ENCODE assay signal across 26 cellular contexts in the genomic region with DNA sequence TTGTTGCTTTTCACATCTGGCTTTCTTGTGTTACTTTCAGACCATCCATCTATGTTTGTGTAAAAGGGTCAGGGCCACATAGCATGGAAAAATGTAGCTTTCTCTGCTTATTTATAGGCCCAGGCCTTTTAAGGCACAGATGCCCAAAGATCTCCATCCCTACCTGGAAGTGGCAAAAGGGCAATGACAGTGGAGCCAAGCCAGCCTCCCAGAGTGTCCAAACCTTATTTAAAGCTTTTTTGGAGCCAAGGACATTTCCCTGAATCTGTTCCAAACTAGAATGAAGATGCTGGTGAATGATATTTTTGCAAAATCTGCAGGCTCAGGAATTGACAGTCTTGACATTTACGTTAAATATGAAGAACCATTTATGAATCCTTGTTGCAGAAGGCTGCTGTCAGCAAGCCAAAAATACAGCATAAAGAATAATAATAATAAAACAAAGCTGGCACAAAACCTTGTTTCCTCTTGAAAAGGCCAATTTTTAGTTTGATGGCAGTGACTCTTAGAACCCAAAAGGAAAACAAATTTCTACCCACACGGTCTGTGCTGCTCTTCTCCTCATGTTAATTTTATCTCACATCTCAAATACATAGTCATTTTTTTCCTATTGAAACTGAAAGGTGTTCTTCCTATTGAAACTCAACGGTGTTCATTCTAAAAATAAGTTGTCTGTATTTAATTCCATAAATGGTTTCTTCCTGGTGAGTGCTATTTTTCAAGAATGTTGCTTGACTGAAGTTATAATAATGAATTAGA.
"Had no signal": no experiment of that assay in that cellular context is flagged by ENCODE, and none has a peak within 500 bp of the region (broad histone marks: within the 10 kb centered on the region; RNA-seq: fewer than 3 reads in every experiment).

No MANE protein-coding gene starts in this region.

- H3K79me2 ChIP-seq: hepatocyte had no signal

- H3K4me1 ChIP-seq: ascending aorta, left ventricle myocardium inferior, neural progenitor cell, sigmoid colon, upper lobe of right lung had no signal

- H3K27me3 ChIP-seq: adrenal gland, ascending aorta, esophagus muscularis mucosa, hepatocyte, neural progenitor cell, sigmoid colon, upper lobe of right lung had no signal

- H3K9me3 Mint-ChIP-seq: central memory CD8-positive, alpha-beta T cell had no signal

- H3K36me3 ChIP-seq: adrenal gland, ascending aorta, esophagus muscularis mucosa, left ventricle myocardium inferior, neural progenitor cell, sigmoid colon, upper lobe of right lung had no signal

- H3K9me3 ChIP-seq: adrenal gland, ascending aorta, esophagus muscularis mucosa, sigmoid colon, upper lobe of right lung had no signal

- H2AFZ ChIP-seq: hepatocyte, neural progenitor cell had no signal

- H3K27me3 Mint-ChIP-seq: activated CD4-positive, alpha-beta memory T cell treated with anti-CD3 and anti-CD28 coated beads, Interleukin-2, amount 10 ng/mL, durations not matched to agents 7 days and 5 days; activated naive CD4-positive, alpha-beta T cell treated with anti-CD3 and anti-CD28 coated beads, Interleukin-2, amount 10 ng/mL, durations not matched to agents 7 days and 5 days; central memory CD8-positive, alpha-beta T cell had no signal

- H3K36me3 Mint-ChIP-seq: activated naive CD4-positive, alpha-beta T cell treated with anti-CD3 and anti-CD28 coated beads, Interleukin-2, amount 10 ng/mL, durations not matched to agents 7 days and 5 days; neural progenitor cell had no signal

- H3K4me2 ChIP-seq: hepatocyte, neural progenitor cell, smooth muscle cell had no signal

- H3K4me3 ChIP-seq: adrenal gland, ascending aorta, coronary artery, esophagus muscularis mucosa, hepatocyte, left ventricle myocardium inferior, neural progenitor cell, sigmoid colon, smooth muscle cell, upper lobe of right lung had no signal

- H3K4me3 Mint-ChIP-seq: activated CD4-positive, alpha-beta memory T cell treated with anti-CD3 and anti-CD28 coated beads, Interleukin-2, amount 10 ng/mL, durations not matched to agents 7 days and 5 days; activated naive CD4-positive, alpha-beta T cell treated with anti-CD3 and anti-CD28 coated beads, Interleukin-2, amount 10 ng/mL, durations not matched to agents 7 days and 5 days; central memory CD8-positive, alpha-beta T cell; immature natural killer cell; naive thymus-derived CD4-positive, alpha-beta T cell; neural progenitor cell; stimulated activated naive B cell treated with anti-CD40 and anti-IgM and Interleukin-4, amounts not matched to agents 10 μg/mL and 1 μg/mL and 100 μg/mL, for 72 hours; WTC11 had no signal

- H3K27ac ChIP-seq: adrenal gland, ascending aorta, coronary artery, esophagus muscularis mucosa, hepatocyte, left ventricle myocardium inferior, neural progenitor cell, upper lobe of right lung had no signal

- H3K27ac Mint-ChIP-seq: activated CD4-positive, alpha-beta memory T cell treated with anti-CD3 and anti-CD28 coated beads, Interleukin-2, amount 10 ng/mL, durations not matched to agents 7 days and 5 days; activated naive CD4-positive, alpha-beta T cell treated with anti-CD3 and anti-CD28 coated beads, Interleukin-2, amount 10 ng/mL, durations not matched to agents 7 days and 5 days; naive thymus-derived CD4-positive, alpha-beta T cell; neural progenitor cell; stimulated activated naive B cell treated with anti-CD40 and anti-IgM and Interleukin-4, amounts not matched to agents 10 μg/mL and 1 μg/mL and 100 μg/mL, for 72 hours; WTC11 had no signal

- ATAC-seq: naive thymus-derived CD4-positive, alpha-beta T cell; stimulated activated naive B cell treated with anti-CD40 and anti-IgM and Interleukin-4, amounts not matched to agents 10 μg/mL and 1 μg/mL and 100 μg/mL, for 72 hours; upper lobe of right lung; WTC11 had no signal

- H3K4me1 Mint-ChIP-seq: central memory CD8-positive, alpha-beta T cell; immature natural killer cell; neural progenitor cell; stimulated activated naive B cell treated with anti-CD40 and anti-IgM and Interleukin-4, amounts not matched to agents 10 μg/mL and 1 μg/mL and 100 μg/mL, for 72 hours; WTC11 had no signal

- DNase-seq: activated CD4-positive, alpha-beta memory T cell treated with anti-CD3 and anti-CD28 coated beads, Interleukin-2, amount 10 ng/mL, durations not matched to agents 7 days and 5 days; activated effector memory CD4-positive, alpha-beta T cell treated with Interleukin-2 at 50 U/mL for 16 hours; activated naive CD4-positive, alpha-beta T cell treated with anti-CD3 and anti-CD28 coated beads, Interleukin-2, amount 10 ng/mL, durations not matched to agents 7 days and 5 days; adrenal gland; glutamatergic neuron; immature natural killer cell; kidney glomerular epithelial cell; left ventricle myocardium inferior; naive thymus-derived CD4-positive, alpha-beta T cell; retina; sigmoid colon; stimulated activated CD4-positive, alpha-beta T cell treated with anti-CD3 and anti-CD28 coated beads, Interleukin-2, amount 100 ng/mL, for 48 hours; stimulated activated CD8-positive, alpha-beta memory T cell treated with anti-CD3 and anti-CD28 coated beads, Interleukin-4, amount 100 ng/mL, for 48 hours; stimulated activated naive B cell treated with anti-CD40 and anti-IgM and Interleukin-4, amounts not matched to agents 10 μg/mL and 1 μg/mL and 100 μg/mL, for 72 hours; T-helper 1 cell; T1000; upper lobe of right lung had no signal

- FAIRE-seq: frontal cortex had no signal

- H3K9ac ChIP-seq: neural progenitor cell had no signal
